Comparison of ENCODE assay signal across 20 cellular contexts in the genomic region with DNA sequence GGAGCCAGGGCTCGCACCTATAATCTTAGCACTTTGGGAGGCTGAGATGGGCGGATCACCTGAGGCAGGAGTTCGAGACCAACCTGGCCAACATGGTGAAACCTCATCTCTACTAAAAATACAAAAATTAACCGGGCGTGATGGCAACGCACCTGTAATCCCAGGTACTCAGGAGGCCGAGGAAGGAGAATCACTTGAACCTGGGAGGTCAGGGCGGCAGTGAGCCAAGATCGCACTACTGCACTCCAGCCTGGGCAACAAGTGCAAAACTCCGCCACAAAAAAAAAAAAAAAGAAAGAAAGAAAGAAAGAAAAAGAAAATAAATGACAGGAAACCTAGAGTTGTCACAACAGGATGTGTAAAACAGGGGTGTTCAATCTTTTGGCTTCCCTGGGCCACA. TPM values are rescaled to one million over a fixed set of nuclear protein-coding genes. Genes with fewer than 3 reads are reported as not detected.
DNase-seq lines count a peak whose midpoint lies in the region; ATAC-seq, FAIRE-seq and TF ChIP-seq lines count a peak whose summit lies in the region.
"Had no signal": no experiment of that assay in that cellular context is flagged by ENCODE, and none has a peak within 500 bp of the region (broad histone marks: within the 10 kb centered on the region; RNA-seq: fewer than 3 reads in every experiment).

No MANE protein-coding gene starts in this region.

- H3K79me2 ChIP-seq in MM.1S (ENCODE audit: low read length): no peaks in the 10 kb centered on the region

- H3K9me2 ChIP-seq in MM.1S (replicated peaks; ENCODE audit: insufficient read depth, low read length): no peaks in the 10 kb centered on the region

- intact Hi-C loops in thyroid gland (cut with DNase I): no loop called here

- no peak for TF ChIP-seq POLR2A in thyroid gland (IDR thresholded peaks at IDR 0.05)

- H3K4me1 ChIP-seq in MM.1S (ENCODE audit: low read length) (peaks cover 27% of the 10 kb centered on the region), thyroid gland (peaks cover 20 to 38% of the 10 kb centered on the region in 2 donors)

- H3K4me3 ChIP-seq in MM.1S (ENCODE audit: low read length) (no peak overlapping the region), thyroid gland (replicated peaks in 1 of 3) (no peak overlapping the region)
- H3K4me3 ChIP-seq: BLaER1 treated with 17β-estradiol and CSF1 and Interleukin-3, amounts not matched to agents 10 nM and 100 nM; GM23248 had no signal

- no peaks in the 10 kb centered on the region for H4K20me1 ChIP-seq in MM.1S (ENCODE audit: insufficient read depth, low read length)

- H3K36me3 ChIP-seq in MM.1S (replicated peaks; ENCODE audit: insufficient read depth, low read length) (no peaks in the 10 kb centered on the region), thyroid gland (peaks cover 0 to 5% of the 10 kb centered on the region in 2 donors)

- H3F3A ChIP-seq in MM.1S (ENCODE audit: insufficient read depth, low read length): peaks cover 33% of the 10 kb centered on the region

- H3K9me3 ChIP-seq in MM.1S (replicated peaks; ENCODE audit: insufficient read depth, low read length) (no peaks in the 10 kb centered on the region), thyroid gland (no peaks in the 10 kb centered on the region)
- H3K9me3 ChIP-seq: BE2C; BLaER1 treated with 17β-estradiol and CSF1 and Interleukin-3, amounts not matched to agents 10 nM and 100 nM had no signal

- H3K27ac ChIP-seq in MM.1S (ENCODE audit: low read length) (peak overlapping the region; percentile 81; the same call in 1 of the 2 replicates), thyroid gland (peak overlapping the region; percentile 84 to 87 (median 87))
- H3K27ac ChIP-seq: BLaER1 treated with 17β-estradiol and CSF1 and Interleukin-3, amounts not matched to agents 10 nM and 100 nM; GM23248 had no signal

- ATAC-seq in left lobe of liver: no peak

- no peak for TF ChIP-seq CTCF in MM.1S (IDR thresholded peaks at IDR 0.05; ENCODE audit: low read length)
- no peak for TF ChIP-seq CTCF in thyroid gland (IDR thresholded peaks at IDR 0.05)

- H3K9ac ChIP-seq in MM.1S (ENCODE audit: low read length): 0 out of 2 replicates have a peak overlapping the region, but pooled peaks have one; percentile 17
- H3K9ac ChIP-seq: BLaER1 treated with 17β-estradiol and CSF1 and Interleukin-3, amounts not matched to agents 10 nM and 100 nM; GM23248 had no signal

- no peak overlapping the region for H2AFZ ChIP-seq in MM.1S (ENCODE audit: low read length)
- H2AFZ ChIP-seq: GM23248 had no signal

- 44 to 81% methylated on average over 10 of the region's 10 CpGs for WGBS in thyroid gland, 2 donors

- no peak for DNase-seq in MM.1S
- DNase-seq in left lobe of liver (ENCODE audit: low spot score): peak; percentile 10
- DNase-seq in thyroid gland: peak; percentile 60 to 65
- DNase-seq in frontal cortex (ENCODE audit: low spot score in 2 of 2): no peak
- DNase-seq in nucleus accumbens (lab: John Stamatoyannopoulos, UW): no peak
- no peak for DNase-seq in SIG-M5 treated with dmso at 0.1 percent for 504 hours (lab: John Stamatoyannopoulos, UW; ENCODE audit: unreplicated experiment)
- DNase-seq: BE2C; Calu3; CD4-positive, alpha-beta T cell; CD8-positive, alpha-beta memory T cell; DMS53; DMS79 treated with DMSO at 0.1 percent for 48 hours; GF-D8; GM23248; H7; HCEC 1CT had no signal

- FAIRE-seq in frontal cortex (lab: Jason Lieb, UNC): no peak
- FAIRE-seq: A204.1, GM12891, H1 had no signal

- peak overlapping the region; percentile 36; the same call in 1 of the 2 replicates for H3K4me2 ChIP-seq in MM.1S (ENCODE audit: low read depth, low read length)

- H3K27me3 ChIP-seq in MM.1S (replicated peaks; ENCODE audit: insufficient read depth, low read length): no peaks in the 10 kb centered on the region
- no peaks in the 10 kb centered on the region for H3K27me3 ChIP-seq in thyroid gland
- H3K27me3 ChIP-seq: BE2C; BLaER1 treated with 17β-estradiol and CSF1 and Interleukin-3, amounts not matched to agents 10 nM and 100 nM had no signal

RNA-seq across cellular contexts. Expression of gene NMB, which starts 3.0 kb away (rescaled TPM):
- 0.58 TPM for total RNA-seq in left lobe of liver
- 10 to 100 TPM; 12.9 to 43.4 (median 23.5) TPM for total RNA-seq in thyroid gland
- 2.4 TPM for total RNA-seq in frontal cortex

RNA-seq across cellular contexts. Expression of gene WDR73, which starts 6.9 kb away (rescaled TPM):
- 9.5 TPM for total RNA-seq in left lobe of liver
- total RNA-seq in thyroid gland: 10 to 100 TPM; 37.5 to 63.3 (median 41.1) TPM
- 24.9 TPM for total RNA-seq in frontal cortex

RNA-seq across cellular contexts. Expression of gene SEC11A, which starts 54.9 kb away (rescaled TPM):
- total RNA-seq in left lobe of liver (59.0 TPM), thyroid gland (100 to 1,000 TPM; 170 to 304 (median 182) TPM), frontal cortex (79.5 TPM)

Comparison
In these comparisons a context has a peak if more than half of its experiments do, and no peak if none do; other contexts are left out.
1. DNase-seq: peak in left lobe of liver (single experiment) and thyroid gland (2 of 2); none in MM.1S (single experiment), frontal cortex (0 of 2), nucleus accumbens (0 of 56) and SIG-M5 treated with dmso at 0.1 percent for 504 hours (single experiment).